In genomic region chr3:12968541-12968940, GRCh38 we compare ENCODE assay signal across 13 cellular contexts.
DNase-seq lines count a peak whose midpoint lies in the region; ATAC-seq and TF ChIP-seq lines count a peak whose summit lies in the region.
"Had no signal": no experiment of that assay in that cellular context is flagged by ENCODE, and none has a peak within 500 bp of the region (broad histone marks: within the 10 kb centered on the region; RNA-seq: fewer than 3 reads in every experiment).

No MANE protein-coding gene starts in this region.

- H3K9me3 ChIP-seq in mesenchymal stem cell (ENCODE audit: control insufficient read depth, low read length) (no peaks in the 10 kb centered on the region), tibial artery (no peaks in the 10 kb centered on the region)
- H3K9me3 ChIP-seq: gastroesophageal sphincter, SJSA1, transverse colon had no signal

- no peak overlapping the region for H3K4me3 ChIP-seq in mesenchymal stem cell (ENCODE audit: insufficient read depth in 1 of 2, low read depth in 1 of 2, low read length in 2 of 2)
- no peak overlapping the region for H3K4me3 ChIP-seq in tibial artery

- no peak overlapping the region for H3K4me2 ChIP-seq in mesenchymal stem cell (ENCODE audit: low read length, poor library complexity, severe bottlenecking)

- no peak overlapping the region for H2AFZ ChIP-seq in mesenchymal stem cell (ENCODE audit: low read depth, low read length)

- H3K4ac ChIP-seq in mesenchymal stem cell (ENCODE audit: low read depth in 1 of 2, low read length in 2 of 2), result no peak overlapping the region

- no peak overlapping the region for H3K23ac ChIP-seq in mesenchymal stem cell (ENCODE audit: low read length in 2 of 2)

- H3K18ac ChIP-seq in mesenchymal stem cell (ENCODE audit: low read depth in 1 of 2, low read length in 2 of 2), result no peak overlapping the region

- 96% methylated on average over 5 of the region's 5 CpGs for WGBS in mesenchymal stem cell

- H2BK12ac ChIP-seq in mesenchymal stem cell (ENCODE audit: low read length in 2 of 2), result no peak overlapping the region

- peak overlapping the region; percentile 76 for H3K9ac ChIP-seq in mesenchymal stem cell (ENCODE audit: low read length)

- peaks cover 36% of the 10 kb centered on the region for H3K79me1 ChIP-seq in mesenchymal stem cell (replicated peaks; ENCODE audit: low read length, poor library complexity, severe bottlenecking)

- TF ChIP-seq CTCF in tibial artery (IDR thresholded peaks at IDR 0.05), result no peak

- no peak overlapping the region for H2BK5ac ChIP-seq in mesenchymal stem cell (ENCODE audit: low read depth, low read length, poor library complexity, severe bottlenecking)

- peak overlapping the region; percentile 87 for H3K4me3 Mint-ChIP-seq in activated naive CD8-positive, alpha-beta T cell

- intact Hi-C loops in Right ventricle myocardium inferior (cut with DNase I), result no loop called here
- intact Hi-C loops in left cardiac atrium (cut with DNase I), result no loop called here
- intact Hi-C loops in tibial artery (cut with DNase I; ENCODE audit: low total_unique reads), result no loop called here

- H2BK120ac ChIP-seq in mesenchymal stem cell (ENCODE audit: low read depth, low read length), result no peak overlapping the region

- H3K36me3 ChIP-seq in mesenchymal stem cell (ENCODE audit: control insufficient read depth in 1 of 2, insufficient read depth in 2 of 2, low read depth in 1 of 2, low read length in 2 of 2) (peaks cover 0 to 10% of the 10 kb centered on the region in 2 experiments), tibial artery (no peaks in the 10 kb centered on the region)
- H3K36me3 ChIP-seq: gastroesophageal sphincter, transverse colon had no signal

- H3K4me1 Mint-ChIP-seq in activated naive CD8-positive, alpha-beta T cell (ENCODE audit: low read depth), result peaks cover 56% of the 10 kb centered on the region

- DNase-seq in Right ventricle myocardium inferior (ENCODE audit: missing footprints), result peak; percentile 70
- no peak for DNase-seq in left cardiac atrium
- DNase-seq in mesenchymal stem cell, result no peak
- DNase-seq in tibial artery, result no peak
- no peak for DNase-seq in AML-193 (lab: John Stamatoyannopoulos, UW)
- no peak for DNase-seq in NCI-H526 (lab: John Stamatoyannopoulos, UW)
- no peak for DNase-seq in NCI-H446 (lab: John Stamatoyannopoulos, UW)
- DNase-seq: activated CD4-positive, alpha-beta T cell treated with anti-CD3 and anti-CD28 coated beads for 36 hours; NCI-H1436; transverse colon had no signal

- H3K9me3 Mint-ChIP-seq in activated naive CD8-positive, alpha-beta T cell (ENCODE audit: low read depth), result no peaks in the 10 kb centered on the region

- H3K27me3 ChIP-seq in mesenchymal stem cell (ENCODE audit: control insufficient read depth in 1 of 2, insufficient read depth in 1 of 2, low read length in 2 of 2) (peaks cover 0 to 13% of the 10 kb centered on the region in 2 experiments), tibial artery (no peaks in the 10 kb centered on the region)
- H3K27me3 ChIP-seq: gastroesophageal sphincter, SJSA1, transverse colon had no signal

- H3K27ac ChIP-seq in mesenchymal stem cell (ENCODE audit: low read length, poor library complexity, severe bottlenecking) (no peak overlapping the region), tibial artery (peak overlapping the region; percentile 75 to 94)
- H3K27ac ChIP-seq: SJSA1 had no signal

- H3K36me3 Mint-ChIP-seq in activated naive CD8-positive, alpha-beta T cell, result no peaks in the 10 kb centered on the region

- H3K27me3 Mint-ChIP-seq in activated naive CD8-positive, alpha-beta T cell, result no peaks in the 10 kb centered on the region
- H3K27me3 Mint-ChIP-seq: activated CD4-positive, alpha-beta T cell treated with anti-CD3 and anti-CD28 coated beads for 36 hours had no signal

- no peak overlapping the region for H2AK5ac ChIP-seq in mesenchymal stem cell (ENCODE audit: low read length, severe bottlenecking)

- H3K4me1 ChIP-seq in mesenchymal stem cell (ENCODE audit: control insufficient read depth, insufficient read depth, low read depth, low read length) (peaks cover 23% of the 10 kb centered on the region), tibial artery (peaks cover 0 to 56% (median 53%) of the 10 kb centered on the region in 4 donors)

- no peak overlapping the region for H3K14ac ChIP-seq in mesenchymal stem cell (ENCODE audit: low read length in 2 of 2)

- no peak overlapping the region for H4K91ac ChIP-seq in mesenchymal stem cell (ENCODE audit: low read length)

- ATAC-seq in Right ventricle myocardium inferior (no peak), left cardiac atrium (no peak)

- H3K27ac Mint-ChIP-seq in activated naive CD8-positive, alpha-beta T cell, result no peak overlapping the region

- no peak overlapping the region for H2BK15ac ChIP-seq in mesenchymal stem cell (ENCODE audit: low read depth, poor library complexity, severe bottlenecking)

- no peak overlapping the region for H4K8ac ChIP-seq in mesenchymal stem cell (ENCODE audit: low read length)
